In the genomic region with DNA sequence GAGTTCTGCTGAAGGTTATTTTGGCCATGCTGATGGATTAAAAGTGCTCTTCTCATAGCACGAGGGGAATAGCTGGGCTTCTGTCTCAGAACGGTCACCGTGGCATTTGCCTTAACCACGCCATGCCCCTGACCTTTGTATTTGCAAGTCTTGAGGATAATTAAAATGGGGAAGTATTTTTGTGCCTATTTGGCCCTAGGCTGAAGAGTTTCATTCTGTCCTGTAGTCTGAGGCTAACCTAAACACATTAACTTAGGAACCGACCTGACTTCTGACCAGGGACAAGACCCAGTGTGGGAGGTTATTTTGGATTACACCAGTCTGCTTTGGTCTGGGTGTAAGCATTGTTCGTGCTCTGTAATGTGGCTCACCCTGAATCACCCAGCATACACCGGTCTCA, we compare ENCODE assay signal across 18 cellular contexts.
DNase-seq lines count a peak whose midpoint lies in the region; ATAC-seq and TF ChIP-seq lines count a peak whose summit lies in the region.
"Had no signal": no experiment of that assay in that cellular context is flagged by ENCODE, and none has a peak within 500 bp of the region (broad histone marks: within the 10 kb centered on the region; RNA-seq: fewer than 3 reads in every experiment).

No MANE protein-coding gene starts in this region.

- H3K27me3 ChIP-seq in naive thymus-derived CD4-positive, alpha-beta T cell (ENCODE audit: control insufficient read depth in 2 of 2, insufficient read depth in 2 of 2, low read length in 2 of 2) = no peaks in the 10 kb centered on the region
- H3K27me3 ChIP-seq: BLaER1 treated with 17β-estradiol and CSF1 and Interleukin-3, amounts not matched to agents 10 nM and 100 nM had no signal

- H3K27me3 Mint-ChIP-seq in activated CD4-positive, alpha-beta T cell treated with anti-CD3 and anti-CD28 coated beads, Interleukin-2, amount 10 ng/mL, durations not matched to agents 7 days and 5 days = no peaks in the 10 kb centered on the region
- H3K27me3 Mint-ChIP-seq in CD14-positive monocyte (ENCODE audit: low read depth in 3 of 3) (peaks cover 0 to 1% (median 0%) of the 10 kb centered on the region in 3 donors), T-cell (no peaks in the 10 kb centered on the region)
- no peaks in the 10 kb centered on the region for H3K27me3 Mint-ChIP-seq in naive thymus-derived CD4-positive, alpha-beta T cell
- H3K27me3 Mint-ChIP-seq: IgD-negative memory B cell had no signal

- peaks cover 32% of the 10 kb centered on the region for H3K4me1 Mint-ChIP-seq in activated CD4-positive, alpha-beta T cell treated with anti-CD3 and anti-CD28 coated beads, Interleukin-2, amount 10 ng/mL, durations not matched to agents 7 days and 5 days
- peaks cover 35% of the 10 kb centered on the region for H3K4me1 Mint-ChIP-seq in CD14-positive monocyte
- peaks cover 16 to 26% (median 19%) of the 10 kb centered on the region in 3 donors for H3K4me1 Mint-ChIP-seq in T-cell
- H3K4me1 Mint-ChIP-seq in naive thymus-derived CD4-positive, alpha-beta T cell = peaks cover 2 to 25% (median 21%) of the 10 kb centered on the region in 7 donors
- H3K4me1 Mint-ChIP-seq: GM23338 had no signal

- peaks cover 0 to 6% of the 10 kb centered on the region in 2 donors for H3K4me1 ChIP-seq in naive thymus-derived CD4-positive, alpha-beta T cell (ENCODE audit: control insufficient read depth in 2 of 2, insufficient read depth in 2 of 2, low read length in 2 of 2)
- H3K4me1 ChIP-seq: BLaER1 treated with 17β-estradiol and CSF1 and Interleukin-3, amounts not matched to agents 10 nM and 100 nM had no signal

- peaks cover 66% of the 10 kb centered on the region for H3K36me3 Mint-ChIP-seq in activated CD4-positive, alpha-beta T cell treated with anti-CD3 and anti-CD28 coated beads, Interleukin-2, amount 10 ng/mL, durations not matched to agents 7 days and 5 days (ENCODE audit: low read depth)
- H3K36me3 Mint-ChIP-seq in CD14-positive monocyte (peaks cover 80 to 90% of the 10 kb centered on the region in 2 donors), T-cell (peaks cover 80% of the 10 kb centered on the region)
- H3K36me3 Mint-ChIP-seq in naive thymus-derived CD4-positive, alpha-beta T cell = peaks cover 19 to 85% (median 51%) of the 10 kb centered on the region in 5 donors

- H3K36me3 ChIP-seq in naive thymus-derived CD4-positive, alpha-beta T cell (ENCODE audit: control insufficient read depth in 2 of 3, insufficient read depth in 3 of 3, low read length in 3 of 3) = peaks cover 5 to 89% (median 36%) of the 10 kb centered on the region in 3 experiments

- intact Hi-C loops in CD14-positive monocyte (cut with micrococcal nuclease) = loop anchor here in 1 of 2 donors (10.0 kb wide), 1 partner anchor 164 kb away; a partner anchor contains a TSS
- intact Hi-C loops in naive thymus-derived CD4-positive, alpha-beta T cell (cut with micrococcal nuclease) = loop anchor here in 1 of 2 donors (2.0 to 10.0 kb wide), 2 partner anchors 18 to 114 kb away; no protein-coding TSS in a partner anchor

- H3K4me3 Mint-ChIP-seq in activated CD4-positive, alpha-beta T cell treated with anti-CD3 and anti-CD28 coated beads, Interleukin-2, amount 10 ng/mL, durations not matched to agents 7 days and 5 days = no peak overlapping the region
- no peak overlapping the region for H3K4me3 Mint-ChIP-seq in CD14-positive monocyte
- no peak overlapping the region for H3K4me3 Mint-ChIP-seq in T-cell
- H3K4me3 Mint-ChIP-seq in naive thymus-derived CD4-positive, alpha-beta T cell = no peak overlapping the region
- H3K4me3 Mint-ChIP-seq: GM23338, IgD-negative memory B cell had no signal

- no peak overlapping the region for H3K4me3 ChIP-seq in naive thymus-derived CD4-positive, alpha-beta T cell (ENCODE audit: low read length)
- H3K4me3 ChIP-seq: BLaER1 treated with 17β-estradiol and CSF1 and Interleukin-3, amounts not matched to agents 10 nM and 100 nM; GM23338 had no signal

- ATAC-seq in T-cell (replicated peaks in 1 of 4) (no peak), HG03521 (IDR thresholded peaks at IDR 0.05; ENCODE audit: unreplicated experiment) (no peak)
- ATAC-seq in naive thymus-derived CD4-positive, alpha-beta T cell = no peak
- ATAC-seq: GM23338 had no signal

- DNase-seq in activated CD4-positive, alpha-beta T cell treated with anti-CD3 and anti-CD28 coated beads, Interleukin-2, amount 10 ng/mL, durations not matched to agents 7 days and 5 days = no peak
- DNase-seq in activated CD4-positive, alpha-beta T cell treated with anti-CD3 and anti-CD28 coated beads, Interleukin-2, amount 50 U/mL, for 4 hours = no peak
- no peak for DNase-seq in CD14-positive monocyte (ENCODE audit: low spot score)
- DNase-seq in T-cell = no peak
- no peak for DNase-seq in naive thymus-derived CD4-positive, alpha-beta T cell
- DNase-seq in activated CD8-positive, alpha-beta memory T cell treated with anti-CD3 and anti-CD28 coated beads, Interleukin-2, amount 50 U/mL, for 48 hours = no peak
- DNase-seq in stimulated activated CD4-positive, alpha-beta T cell treated with anti-CD3 and anti-CD28 coated beads, Interleukin-4, amount 100 ng/mL, for 24 hours = no peak
- DNase-seq: Calu3, DMS79, NCI-H1417, NCI-H2029, NCI-H524, OCI-M1 had no signal

- peak overlapping the region; percentile 4 for H3K27ac ChIP-seq in naive thymus-derived CD4-positive, alpha-beta T cell (ENCODE audit: low read depth, low read length)
- H3K27ac ChIP-seq: BLaER1 treated with 17β-estradiol and CSF1 and Interleukin-3, amounts not matched to agents 10 nM and 100 nM; RWPE1 had no signal

- CTCF ChIA-PET in activated CD4-positive, alpha-beta T cell treated with anti-CD3 and anti-CD28 coated beads, Interleukin-2, amount 10 ng/mL, durations not matched to agents 7 days and 5 days (lab: Charles Lee) = interaction anchor here (1.3 kb wide), 1 partner anchor 16 kb away, joined by 3 read pairs; no protein-coding TSS in a partner anchor
- CTCF ChIA-PET in T-cell (lab: Charles Lee) = interaction anchor here (0.7 to 1.9 kb wide), 2 partner anchors 182 to 261 kb away, joined by 3 to 6 read pairs; no protein-coding TSS in a partner anchor
- CTCF ChIA-PET in naive thymus-derived CD4-positive, alpha-beta T cell (lab: Charles Lee) = no interaction called here

- peak overlapping the region; percentile 84 for H3K27ac Mint-ChIP-seq in activated CD4-positive, alpha-beta T cell treated with anti-CD3 and anti-CD28 coated beads, Interleukin-2, amount 10 ng/mL, durations not matched to agents 7 days and 5 days
- H3K27ac Mint-ChIP-seq in CD14-positive monocyte (peak overlapping the region; percentile 39 to 96 (median 80)), T-cell (peak overlapping the region; percentile 23 to 87)
- H3K27ac Mint-ChIP-seq in naive thymus-derived CD4-positive, alpha-beta T cell = peak overlapping the region in 5 of 9 donors; percentile 1 to 90 (median 81)
- H3K27ac Mint-ChIP-seq: GM23338, IgD-negative memory B cell had no signal

- H3K9me3 ChIP-seq in naive thymus-derived CD4-positive, alpha-beta T cell (ENCODE audit: control insufficient read depth in 2 of 3, low read length in 3 of 3) = no peaks in the 10 kb centered on the region
- H3K9me3 ChIP-seq: BLaER1 treated with 17β-estradiol and CSF1 and Interleukin-3, amounts not matched to agents 10 nM and 100 nM had no signal

- POLR2A ChIA-PET in activated CD4-positive, alpha-beta T cell treated with anti-CD3 and anti-CD28 coated beads, Interleukin-2, amount 10 ng/mL, durations not matched to agents 7 days and 5 days (lab: Charles Lee) = interaction anchor here (1.2 kb wide), 1 partner anchor 164 kb away, joined by 4 read pairs; no protein-coding TSS in a partner anchor
- POLR2A ChIA-PET in T-cell (lab: Charles Lee) = no interaction called here
- POLR2A ChIA-PET in naive thymus-derived CD4-positive, alpha-beta T cell (lab: Charles Lee) = no interaction called here

- TF ChIP-seq CTCF in CD14-positive monocyte (IDR thresholded peaks at IDR 0.05) = no peak

- H3K9me3 Mint-ChIP-seq in activated CD4-positive, alpha-beta T cell treated with anti-CD3 and anti-CD28 coated beads, Interleukin-2, amount 10 ng/mL, durations not matched to agents 7 days and 5 days = no peaks in the 10 kb centered on the region
- peaks cover 0 to 3% (median 0%) of the 10 kb centered on the region in 7 donors for H3K9me3 Mint-ChIP-seq in CD14-positive monocyte
- H3K9me3 Mint-ChIP-seq in T-cell = no peaks in the 10 kb centered on the region
- H3K9me3 Mint-ChIP-seq in naive thymus-derived CD4-positive, alpha-beta T cell = peaks cover 0 to 1% (median 0%) of the 10 kb centered on the region in 11 donors
- H3K9me3 Mint-ChIP-seq: GM23338, IgD-negative memory B cell had no signal
